ENCODE assay signal across 8 cellular contexts in genomic region chr15:59372352-59373211, GRCh38. TPM values are rescaled to one million over a fixed set of nuclear protein-coding genes. Genes with fewer than 3 reads are reported as not detected.
DNase-seq lines count a peak whose midpoint lies in the region; ATAC-seq, FAIRE-seq and TF ChIP-seq lines count a peak whose summit lies in the region.

TSS of gene MYO1E (minus strand) at chr15:59372871. CDS start at chr15:59372500, 371 bp downstream.

- no peaks in the 10 kb centered on the region for H3K36me3 ChIP-seq in Caco-2 (ENCODE audit: control insufficient read depth, insufficient read depth, low read length)

- H3K4me3 Mint-ChIP-seq in Caco-2 (ENCODE audit: unreplicated experiment) (peak within 1 kb of the TSS; percentile 98), type B pancreatic cell (peak within 1 kb of the TSS; percentile 99)
- peak within 1 kb of the TSS; percentile 93 for H3K4me3 Mint-ChIP-seq in natural killer cell treated with Interleukin-12 subunit alpha and Interleukin-12 subunit beta and Interleukin-15 and Interleukin-18, amount 100 ng/mL, for 72 hours

- POLR2A ChIA-PET in Caco-2 (lab: Charles Lee) = interaction anchor here (0.6 to 1.4 kb wide), 19 partner anchors 8 to 1069 kb away, joined by 3 to 35 read pairs (median 4); partner anchors contain the start of genes FAM81A and GTF2A2

- FAIRE-seq in frontal cortex (lab: Jason Lieb, UNC) = peak; percentile 28

- H3K36me3 Mint-ChIP-seq in Caco-2 (ENCODE audit: insufficient read depth, unreplicated experiment) = peaks cover 31% of the 10 kb centered on the region
- H3K36me3 Mint-ChIP-seq in natural killer cell treated with Interleukin-12 subunit alpha and Interleukin-12 subunit beta and Interleukin-15 and Interleukin-18, amount 100 ng/mL, for 72 hours = no peaks in the 10 kb centered on the region
- H3K36me3 Mint-ChIP-seq in type B pancreatic cell = no peaks in the 10 kb centered on the region

- H3K9me3 Mint-ChIP-seq in Caco-2 (ENCODE audit: unreplicated experiment) (no peaks in the 10 kb centered on the region), type B pancreatic cell (no peaks in the 10 kb centered on the region)
- H3K9me3 Mint-ChIP-seq in natural killer cell treated with Interleukin-12 subunit alpha and Interleukin-12 subunit beta and Interleukin-15 and Interleukin-18, amount 100 ng/mL, for 72 hours = no peaks in the 10 kb centered on the region

- no peak within 1 kb of the TSS for H3K27ac ChIP-seq in HL-60 (replicated peaks)

- peak; percentile 51 for ATAC-seq in GM19397 (IDR thresholded peaks at IDR 0.05; ENCODE audit: unreplicated experiment)
- ATAC-seq in natural killer cell treated with Interleukin-12 subunit alpha and Interleukin-12 subunit beta and Interleukin-15 and Interleukin-18, amount 100 ng/mL, for 72 hours = peak; percentile 75 to 84

- peak within 1 kb of the TSS; percentile 97 for H3K27ac Mint-ChIP-seq in Caco-2 (ENCODE audit: unreplicated experiment)
- H3K27ac Mint-ChIP-seq in natural killer cell treated with Interleukin-12 subunit alpha and Interleukin-12 subunit beta and Interleukin-15 and Interleukin-18, amount 100 ng/mL, for 72 hours = peak within 1 kb of the TSS in 1 of 2 donors; percentile 82
- H3K27ac Mint-ChIP-seq in type B pancreatic cell = peak within 1 kb of the TSS; percentile 98

- H3K4me1 ChIP-seq in Caco-2 = peaks cover 31% of the 10 kb centered on the region

- H3K27me3 Mint-ChIP-seq in Caco-2 (ENCODE audit: insufficient read depth, unreplicated experiment) (no peaks in the 10 kb centered on the region), type B pancreatic cell (peaks cover 13% of the 10 kb centered on the region)
- peaks cover 32 to 45% of the 10 kb centered on the region in 2 donors for H3K27me3 Mint-ChIP-seq in natural killer cell treated with Interleukin-12 subunit alpha and Interleukin-12 subunit beta and Interleukin-15 and Interleukin-18, amount 100 ng/mL, for 72 hours

- H3K27me3 ChIP-seq in Caco-2 (replicated peaks; ENCODE audit: control insufficient read depth, insufficient read depth, low read length) (no peaks in the 10 kb centered on the region), HL-60 (ENCODE audit: insufficient read depth, poor library complexity, severe bottlenecking) (peaks cover 36% of the 10 kb centered on the region)

- peak within 1 kb of the TSS; percentile 96 for H3K4me3 ChIP-seq in Caco-2 (ENCODE audit: low read depth, low read length)
- peak within 1 kb of the TSS; percentile 82 for H3K4me3 ChIP-seq in HL-60 (replicated peaks; ENCODE audit: insufficient read depth, low read length)

- TF ChIP-seq CTCF in Caco-2 (IDR thresholded peaks at IDR 0.05; ENCODE audit: insufficient read depth in 1 of 2, low read depth in 1 of 2, low read length in 1 of 2, severe bottlenecking in 1 of 2, unreplicated experiment in 1 of 2) (no peak), HL-60 (IDR thresholded peaks at IDR 0.05; ENCODE audit: insufficient read depth, low read length) (no peak), type B pancreatic cell (conservative IDR thresholded peaks at IDR 0.05) (no peak)

- DNase-seq in Caco-2 (peak; percentile 96 to 97), HL-60 (ENCODE audit: low read depth in 1 of 2, low spot score in 1 of 2) (peak; percentile 61 to 66), NOMO-1 treated with DMSO at 0.1 percent for 48 hours (lab: John Stamatoyannopoulos, UW; ENCODE audit: unreplicated experiment) (peak; percentile 69), frontal cortex (ENCODE audit: low spot score in 2 of 2) (peak; percentile 94 to 95), type B pancreatic cell (ENCODE audit: extremely low spot score, unreplicated experiment) (peak; percentile 87)
- DNase-seq in activated gamma-delta T cell treated with anti-CD3 and anti-CD28 coated beads, Interleukin-2, amount 50 U/mL, for 16 hours (ENCODE audit: low read depth) = peak; percentile 4
- peak; percentile 64 for DNase-seq in natural killer cell treated with Interleukin-12 subunit alpha and Interleukin-12 subunit beta and Interleukin-15 and Interleukin-18, amount 100 ng/mL, for 72 hours (ENCODE audit: low spot score)

- CTCF ChIA-PET in Caco-2 (lab: Charles Lee) = interaction anchor here (0.8 to 1.2 kb wide), 5 partner anchors 8 to 718 kb away, joined by 3 to 6 read pairs (median 4); no protein-coding TSS in a partner anchor

- BruUV-seq in Caco-2 (replicated peaks; lab: Mats Ljungman, UMichigan) = TSS peak; percentile 25

- intact Hi-C loops in Caco-2 (cut with micrococcal nuclease; ENCODE audit: unreplicated experiment) = loop anchor here (2.0 kb wide), 2 partner anchors 116 to 120 kb away; no protein-coding TSS in a partner anchor

- no peaks in the 10 kb centered on the region for H3K9me3 ChIP-seq in Caco-2

- H3K4me1 Mint-ChIP-seq in Caco-2 (ENCODE audit: low read depth, unreplicated experiment) (peaks cover 10% of the 10 kb centered on the region), type B pancreatic cell (ENCODE audit: unreplicated experiment) (peaks cover 16% of the 10 kb centered on the region)
- H3K4me1 Mint-ChIP-seq in natural killer cell treated with Interleukin-12 subunit alpha and Interleukin-12 subunit beta and Interleukin-15 and Interleukin-18, amount 100 ng/mL, for 72 hours (ENCODE audit: low read depth in 2 of 2) = peaks cover 9 to 21% of the 10 kb centered on the region in 2 donors

RNA-seq across cellular contexts. Expression of gene MYO1E, which starts in this region (rescaled TPM):
- total RNA-seq in Caco-2 (2022) (182 and 187 TPM in 2 replicates), frontal cortex (11.8 TPM), type B pancreatic cell (ENCODE audit: low replicate concordance) (55.6 and 59.8 TPM in 2 replicates)
- total RNA-seq in natural killer cell treated with Interleukin-12 subunit alpha and Interleukin-12 subunit beta and Interleukin-15 and Interleukin-18, amount 100 ng/mL, for 72 hours = 10 to 100 TPM in 1 of 2 donors, 1 to 10 TPM in 1; 3.7 to 20.0 TPM

Comparison
In these comparisons a context has a peak if more than half of its experiments do, and no peak if none do; other contexts are left out.
1. DNase-seq: peak in every context shown above with its lines; median percentile 96 in Caco-2; 94 in frontal cortex; 87 in type B pancreatic cell; 69 in NOMO-1 treated with DMSO at 0.1 percent for 48 hours; 64 in natural killer cell treated with Interleukin-12 subunit alpha and Interleukin-12 subunit beta and Interleukin-15 and Interleukin-18, amount 100 ng/mL, for 72 hours; 64 in HL-60; 4 in activated gamma-delta T cell treated with anti-CD3 and anti-CD28 coated beads, Interleukin-2, amount 50 U/mL, for 16 hours.